Comparison of ENCODE assay signal across 1 cellular context in the genomic region with DNA sequence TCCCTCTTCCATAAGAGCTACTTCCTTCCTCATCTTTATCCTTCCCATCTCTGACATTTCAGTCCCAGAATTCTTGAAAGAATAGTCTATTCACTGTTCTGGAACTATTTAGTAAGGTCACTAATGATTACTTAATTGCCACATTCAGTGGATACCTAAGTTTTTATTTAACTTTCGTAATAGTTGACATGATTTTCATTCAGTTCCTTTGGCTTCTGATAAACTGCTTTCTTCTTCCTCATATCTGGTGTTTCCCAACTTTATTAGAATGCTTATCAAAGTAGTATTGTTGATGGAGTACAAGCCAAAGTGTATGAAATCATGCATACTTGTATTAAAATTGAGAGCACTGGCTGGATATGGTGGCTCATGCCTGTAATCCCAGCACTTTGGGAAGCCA.
TF ChIP-seq lines count a peak whose summit lies in the region.

No MANE protein-coding gene starts in this region.

TF ChIP-seq in HepG2, 621 proteins besides CTCF, POLR2A, EP300 and RAD21 (continued from another document):
- TF ChIP-seq, protein P1, sequence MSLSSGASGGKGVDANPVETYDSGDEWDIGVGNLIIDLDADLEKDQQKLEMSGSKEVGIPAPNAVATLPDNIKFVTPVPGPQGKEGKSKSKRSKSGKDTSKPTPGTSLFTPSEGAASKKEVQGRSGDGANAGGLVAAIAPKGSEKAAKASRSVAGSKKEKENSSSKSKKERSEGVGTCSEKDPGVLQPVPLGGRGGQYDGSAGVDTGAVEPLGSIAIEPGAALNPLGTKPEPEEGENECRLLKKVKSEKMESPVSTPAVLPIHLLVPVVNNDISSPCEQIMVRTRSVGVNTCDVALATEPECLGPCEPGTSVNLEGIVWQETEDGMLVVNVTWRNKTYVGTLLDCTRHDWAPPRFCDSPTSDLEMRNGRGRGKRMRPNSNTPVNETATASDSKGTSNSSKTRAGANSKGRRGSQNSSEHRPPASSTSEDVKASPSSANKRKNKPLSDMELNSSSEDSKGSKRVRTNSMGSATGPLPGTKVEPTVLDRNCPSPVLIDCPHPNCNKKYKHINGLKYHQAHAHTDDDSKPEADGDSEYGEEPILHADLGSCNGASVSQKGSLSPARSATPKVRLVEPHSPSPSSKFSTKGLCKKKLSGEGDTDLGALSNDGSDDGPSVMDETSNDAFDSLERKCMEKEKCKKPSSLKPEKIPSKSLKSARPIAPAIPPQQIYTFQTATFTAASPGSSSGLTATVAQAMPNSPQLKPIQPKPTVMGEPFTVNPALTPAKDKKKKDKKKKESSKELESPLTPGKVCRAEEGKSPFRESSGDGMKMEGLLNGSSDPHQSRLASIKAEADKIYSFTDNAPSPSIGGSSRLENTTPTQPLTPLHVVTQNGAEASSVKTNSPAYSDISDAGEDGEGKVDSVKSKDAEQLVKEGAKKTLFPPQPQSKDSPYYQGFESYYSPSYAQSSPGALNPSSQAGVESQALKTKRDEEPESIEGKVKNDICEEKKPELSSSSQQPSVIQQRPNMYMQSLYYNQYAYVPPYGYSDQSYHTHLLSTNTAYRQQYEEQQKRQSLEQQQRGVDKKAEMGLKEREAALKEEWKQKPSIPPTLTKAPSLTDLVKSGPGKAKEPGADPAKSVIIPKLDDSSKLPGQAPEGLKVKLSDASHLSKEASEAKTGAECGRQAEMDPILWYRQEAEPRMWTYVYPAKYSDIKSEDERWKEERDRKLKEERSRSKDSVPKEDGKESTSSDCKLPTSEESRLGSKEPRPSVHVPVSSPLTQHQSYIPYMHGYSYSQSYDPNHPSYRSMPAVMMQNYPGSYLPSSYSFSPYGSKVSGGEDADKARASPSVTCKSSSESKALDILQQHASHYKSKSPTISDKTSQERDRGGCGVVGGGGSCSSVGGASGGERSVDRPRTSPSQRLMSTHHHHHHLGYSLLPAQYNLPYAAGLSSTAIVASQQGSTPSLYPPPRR (CRISPR knock-in tag; IDR thresholded peaks at IDR 0.05; ENCODE audit: borderline replicate concordance) = no peak
- TF ChIP-seq, protein P2, sequence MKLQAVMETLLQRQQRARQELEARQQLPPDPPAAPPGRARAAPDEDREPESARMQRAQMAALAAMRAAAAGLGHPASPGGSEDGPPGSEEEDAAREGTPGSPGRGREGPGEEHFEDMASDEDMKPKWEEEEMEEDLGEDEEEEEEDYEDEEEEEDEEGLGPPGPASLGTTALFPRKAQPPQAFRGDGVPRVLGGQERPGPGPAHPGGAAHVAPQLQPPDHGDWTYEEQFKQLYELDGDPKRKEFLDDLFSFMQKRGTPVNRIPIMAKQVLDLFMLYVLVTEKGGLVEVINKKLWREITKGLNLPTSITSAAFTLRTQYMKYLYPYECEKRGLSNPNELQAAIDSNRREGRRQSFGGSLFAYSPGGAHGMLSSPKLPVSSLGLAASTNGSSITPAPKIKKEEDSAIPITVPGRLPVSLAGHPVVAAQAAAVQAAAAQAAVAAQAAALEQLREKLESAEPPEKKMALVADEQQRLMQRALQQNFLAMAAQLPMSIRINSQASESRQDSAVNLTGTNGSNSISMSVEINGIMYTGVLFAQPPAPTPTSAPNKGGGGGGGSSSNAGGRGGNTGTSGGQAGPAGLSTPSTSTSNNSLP (IDR thresholded peaks at IDR 0.05; ENCODE audit: low read depth, low read length) = no peak
- TF ChIP-seq PAWR (CRISPR knock-in tag; IDR thresholded peaks at IDR 0.05; ENCODE audit: borderline replicate concordance) = no peak
